ENCODE assay signal across 15 cellular contexts in genomic region chr17:73711184-73711583, GRCh38.
DNase-seq lines count a peak whose midpoint lies in the region; ATAC-seq, FAIRE-seq and TF ChIP-seq lines count a peak whose summit lies in the region.
"Had no signal": no experiment of that assay in that cellular context is flagged by ENCODE, and none has a peak within 500 bp of the region (broad histone marks: within the 10 kb centered on the region; RNA-seq: fewer than 3 reads in every experiment).

No MANE protein-coding gene starts in this region.

- no peaks in the 10 kb centered on the region for H3K9me2 ChIP-seq in Loucy (replicated peaks; ENCODE audit: low read depth, low read length)

- peaks cover 7% of the 10 kb centered on the region for H3K36me3 Mint-ChIP-seq in glutamatergic neuron (ENCODE audit: unreplicated experiment)
- H3K36me3 Mint-ChIP-seq: activated CD4-positive, alpha-beta memory T cell treated with anti-CD3 and anti-CD28 coated beads for 36 hours had no signal

- H3K36me3 ChIP-seq in Loucy (ENCODE audit: insufficient read depth, low read length) (no peaks in the 10 kb centered on the region), gastroesophageal sphincter (no peaks in the 10 kb centered on the region)
- H3K36me3 ChIP-seq: thoracic aorta had no signal

- no peaks in the 10 kb centered on the region for H3K79me2 ChIP-seq in Loucy (ENCODE audit: insufficient read depth, low read length)

- H3K4me3 ChIP-seq in Loucy (ENCODE audit: low read length, poor library complexity, severe bottlenecking) (no peak overlapping the region), gastroesophageal sphincter (no peak overlapping the region)
- H3K4me3 ChIP-seq: SK-N-MC, thoracic aorta had no signal

- no peaks in the 10 kb centered on the region for H4K20me1 ChIP-seq in Loucy (ENCODE audit: insufficient read depth, low read length, poor library complexity, severe bottlenecking)

- H3K27ac Mint-ChIP-seq in glutamatergic neuron (ENCODE audit: unreplicated experiment), result no peak overlapping the region
- H3K27ac Mint-ChIP-seq: activated CD4-positive, alpha-beta memory T cell treated with anti-CD3 and anti-CD28 coated beads for 36 hours had no signal

- H3K9me3 ChIP-seq in Loucy (ENCODE audit: insufficient read depth, low read depth, low read length) (no peaks in the 10 kb centered on the region), gastroesophageal sphincter (peaks cover 0 to 13% (median 0%) of the 10 kb centered on the region in 3 donors)
- H3K9me3 ChIP-seq: thoracic aorta had no signal

- H3K4me1 ChIP-seq in Loucy (ENCODE audit: insufficient read depth, low read length, poor library complexity, severe bottlenecking) (peaks cover 26% of the 10 kb centered on the region), gastroesophageal sphincter (no peaks in the 10 kb centered on the region)

- ATAC-seq in GM18861 (IDR thresholded peaks at IDR 0.05; ENCODE audit: unreplicated experiment) (peak; percentile 97), GM21786 (IDR thresholded peaks at IDR 0.05; ENCODE audit: unreplicated experiment) (peak; percentile 93), GM21737 (IDR thresholded peaks at IDR 0.05; ENCODE audit: unreplicated experiment) (no peak), gastroesophageal sphincter (no peak)

- H3K9ac ChIP-seq in Loucy (ENCODE audit: low read depth, low read length, poor library complexity, severe bottlenecking), result peak overlapping the region; percentile 1

- H3K4me2 ChIP-seq in Loucy (ENCODE audit: low read depth, low read length, poor library complexity, severe bottlenecking), result peak overlapping the region; percentile 39

- peaks cover 29% of the 10 kb centered on the region for H3K4me1 Mint-ChIP-seq in glutamatergic neuron (ENCODE audit: low read depth, unreplicated experiment)

- H3K27me3 Mint-ChIP-seq in glutamatergic neuron (ENCODE audit: unreplicated experiment), result peaks cover 9% of the 10 kb centered on the region
- H3K27me3 Mint-ChIP-seq: activated CD4-positive, alpha-beta memory T cell treated with anti-CD3 and anti-CD28 coated beads for 36 hours had no signal

- H3F3A ChIP-seq in Loucy (ENCODE audit: low read depth), result no peaks in the 10 kb centered on the region

- WGBS in gastroesophageal sphincter (ENCODE audit: low coverage in 1 of 2), 2 donors, result 58 to 74% methylated on average over 3 to 4 of the region's 5 CpGs

- no peak for DNase-seq in glutamatergic neuron
- DNase-seq in NCI-H82 (lab: John Stamatoyannopoulos, UW), result no peak
- no peak for DNase-seq in frontal cortex (ENCODE audit: low spot score in 2 of 2)
- DNase-seq: activated CD4-positive, alpha-beta memory T cell treated with anti-CD3 and anti-CD28 coated beads for 36 hours; foreskin melanocyte; left ventricle myocardium superior; NCI-H2171; stimulated activated CD4-positive, alpha-beta T cell treated with anti-CD3 and anti-CD28 coated beads, Interleukin-4, amount 100 ng/mL, for 4 hours had no signal

- peak overlapping the region; percentile 36; the same call in 1 of the 2 replicates for H2AFZ ChIP-seq in Loucy (ENCODE audit: low read length)

- no peak for TF ChIP-seq CTCF in Loucy (conservative IDR thresholded peaks at IDR 0.05; ENCODE audit: low read length)
- TF ChIP-seq CTCF in glutamatergic neuron (IDR thresholded peaks at IDR 0.05; ENCODE audit: partially characterized antibody, unreplicated experiment), result no peak
- no peak for TF ChIP-seq CTCF in gastroesophageal sphincter (IDR thresholded peaks at IDR 0.05)

- no peak for TF ChIP-seq POLR2A in gastroesophageal sphincter (IDR thresholded peaks at IDR 0.05)

- no peak for FAIRE-seq in frontal cortex (lab: Jason Lieb, UNC)

- H3K9me3 Mint-ChIP-seq in glutamatergic neuron (ENCODE audit: unreplicated experiment), result peaks cover 12% of the 10 kb centered on the region

- no peaks in the 10 kb centered on the region for H3K27me3 ChIP-seq in Loucy (ENCODE audit: insufficient read depth, low read length, poor library complexity, severe bottlenecking)
- H3K27me3 ChIP-seq in gastroesophageal sphincter, result peaks cover 90% of the 10 kb centered on the region

- TF ChIP-seq EP300 in gastroesophageal sphincter (IDR thresholded peaks at IDR 0.05), result no peak

- no peak overlapping the region for H3K27ac ChIP-seq in gastroesophageal sphincter
- H3K27ac ChIP-seq: SK-N-MC, thoracic aorta had no signal

- H3K4me3 Mint-ChIP-seq in glutamatergic neuron (ENCODE audit: unreplicated experiment), result peak overlapping the region; percentile 47
- H3K4me3 Mint-ChIP-seq: activated CD4-positive, alpha-beta memory T cell treated with anti-CD3 and anti-CD28 coated beads for 36 hours had no signal

Comparison
In these comparisons a context has a peak if more than half of its experiments do, and no peak if none do; other contexts are left out.
1. ATAC-seq: peak in GM18861 (single experiment) and GM21786 (single experiment); none in GM21737 (single experiment) and gastroesophageal sphincter (single experiment).